9 cellular contexts compared by ENCODE assay signal in the genomic region with DNA sequence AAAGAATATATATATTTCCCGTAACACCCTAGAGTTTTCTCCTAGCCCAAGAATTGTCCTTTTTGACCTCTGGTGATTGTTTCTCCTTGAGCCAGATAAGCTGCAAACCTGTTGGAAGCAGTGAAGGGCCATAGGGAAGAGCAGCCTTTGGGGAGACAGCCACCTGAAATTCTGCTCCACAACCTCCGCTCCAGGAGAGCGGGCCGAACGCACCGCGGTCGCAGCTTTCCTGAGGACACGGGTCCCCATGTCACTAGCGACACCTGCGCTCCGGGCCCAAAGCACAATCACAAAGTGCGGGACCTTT. TPM values are rescaled to one million over a fixed set of nuclear protein-coding genes. Genes with fewer than 3 reads are reported as not detected.
DNase-seq lines count a peak whose midpoint lies in the region; ATAC-seq, FAIRE-seq and TF ChIP-seq lines count a peak whose summit lies in the region.
"Had no signal": no experiment of that assay in that cellular context is flagged by ENCODE, and none has a peak within 500 bp of the region (broad histone marks: within the 10 kb centered on the region; RNA-seq: fewer than 3 reads in every experiment).

No MANE protein-coding gene starts in this region.

- H3K9me3 ChIP-seq in CD4-positive, alpha-beta T cell (ENCODE audit: control insufficient read depth, low read length) = no peaks in the 10 kb centered on the region
- H3K9me3 ChIP-seq in neuronal stem cell (replicated peaks in 1 of 2; ENCODE audit: control insufficient read depth in 2 of 2, insufficient read depth in 1 of 2, low read depth in 1 of 2, low read length in 2 of 2) = no peaks in the 10 kb centered on the region
- H3K9me3 ChIP-seq in CD8-positive, alpha-beta memory T cell (ENCODE audit: low read length) = no peaks in the 10 kb centered on the region

- CTCF ChIA-PET in CD4-positive, alpha-beta T cell (lab: Charles Lee) = no interaction called here
- CTCF ChIA-PET in CD8-positive, alpha-beta memory T cell (lab: Charles Lee) = no interaction called here

- H2BK120ac ChIP-seq in neuronal stem cell (ENCODE audit: low read depth, low read length) = no peak overlapping the region

- no peaks in the 10 kb centered on the region for H3K36me3 ChIP-seq in neuronal stem cell (replicated peaks in 1 of 2; ENCODE audit: control insufficient read depth in 2 of 2, insufficient read depth in 2 of 2, low read length in 2 of 2)
- H3K36me3 ChIP-seq in CD8-positive, alpha-beta memory T cell (ENCODE audit: insufficient read depth, low read length) = no peaks in the 10 kb centered on the region

- H3K18ac ChIP-seq in neuronal stem cell (ENCODE audit: low read length) = peak overlapping the region; percentile 99

- no peak overlapping the region for H3K27ac ChIP-seq in CD4-positive, alpha-beta T cell (ENCODE audit: low read depth, low read length)
- no peak overlapping the region for H3K27ac ChIP-seq in neuronal stem cell (replicated peaks; ENCODE audit: low read length)
- no peak overlapping the region for H3K27ac ChIP-seq in CD8-positive, alpha-beta memory T cell (ENCODE audit: low read depth, low read length)

- TF ChIP-seq CTCF in CD4-positive, alpha-beta T cell (IDR thresholded peaks at IDR 0.05) = no peak
- TF ChIP-seq CTCF in glutamatergic neuron (IDR thresholded peaks at IDR 0.05; ENCODE audit: partially characterized antibody, unreplicated experiment) = no peak

- H2BK12ac ChIP-seq in neuronal stem cell (ENCODE audit: low read length) = no peak overlapping the region

- H4K8ac ChIP-seq in neuronal stem cell (ENCODE audit: low read depth, low read length) = no peak overlapping the region

- no peak overlapping the region for H3K14ac ChIP-seq in neuronal stem cell (ENCODE audit: low read length)

- no peak for ATAC-seq in CD4-positive, alpha-beta T cell (ENCODE audit: poor library complexity)
- ATAC-seq in HG03520 (IDR thresholded peaks at IDR 0.05; ENCODE audit: unreplicated experiment) = no peak

- peak overlapping the region; percentile 93 for H3K4me2 ChIP-seq in neuronal stem cell (ENCODE audit: insufficient read depth, low read length, poor library complexity, severe bottlenecking)

- no peak for DNase-seq in CD4-positive, alpha-beta T cell
- DNase-seq in RPMI8226 = peak; percentile 15
- no peak for DNase-seq in glutamatergic neuron
- no peak for DNase-seq in neuronal stem cell (ENCODE audit: low spot score)
- DNase-seq in CD8-positive, alpha-beta memory T cell = no peak
- DNase-seq in HTR-8/SVneo (ENCODE audit: insufficient read length, low spot score) = no peak
- DNase-seq in NCI-H1092 (lab: John Stamatoyannopoulos, UW) = no peak

- H3K36me3 Mint-ChIP-seq in CD4-positive, alpha-beta T cell (ENCODE audit: low read depth) = no peaks in the 10 kb centered on the region
- no peaks in the 10 kb centered on the region for H3K36me3 Mint-ChIP-seq in glutamatergic neuron (ENCODE audit: unreplicated experiment)
- no peaks in the 10 kb centered on the region for H3K36me3 Mint-ChIP-seq in CD8-positive, alpha-beta memory T cell

- H2BK15ac ChIP-seq in neuronal stem cell (ENCODE audit: low read length) = peak overlapping the region; percentile 88

- H3K79me1 ChIP-seq in neuronal stem cell (ENCODE audit: low read depth, low read length) = no peaks in the 10 kb centered on the region

- H2AFZ ChIP-seq in neuronal stem cell (ENCODE audit: low read length) = peak overlapping the region; percentile 99

- POLR2A ChIA-PET in CD4-positive, alpha-beta T cell (lab: Charles Lee) = no interaction called here
- POLR2A ChIA-PET in CD8-positive, alpha-beta memory T cell (lab: Charles Lee) = no interaction called here

- H2BK5ac ChIP-seq in neuronal stem cell (ENCODE audit: low read length) = no peak overlapping the region

- intact Hi-C loops in CD4-positive, alpha-beta T cell (cut with DNase I, micrococcal nuclease) = no loop called here

- H2AK5ac ChIP-seq in neuronal stem cell (ENCODE audit: low read depth, low read length) = no peak overlapping the region

- no peak overlapping the region for H3K27ac Mint-ChIP-seq in CD4-positive, alpha-beta T cell
- no peak overlapping the region for H3K27ac Mint-ChIP-seq in glutamatergic neuron (ENCODE audit: unreplicated experiment)
- no peak overlapping the region for H3K27ac Mint-ChIP-seq in CD8-positive, alpha-beta memory T cell

- peak overlapping the region; percentile 90 for H3K23ac ChIP-seq in neuronal stem cell (ENCODE audit: low read depth, low read length, poor library complexity)

- H4K91ac ChIP-seq in neuronal stem cell (ENCODE audit: low read depth, low read length, poor library complexity) = peak overlapping the region; percentile 5

- no peak overlapping the region for H3K9ac ChIP-seq in neuronal stem cell (ENCODE audit: low read depth, low read length, poor library complexity)

- H3K4me3 Mint-ChIP-seq in CD4-positive, alpha-beta T cell = peak overlapping the region; percentile 42
- H3K4me3 Mint-ChIP-seq in glutamatergic neuron (ENCODE audit: unreplicated experiment) = peak overlapping the region; percentile 50
- H3K4me3 Mint-ChIP-seq in CD8-positive, alpha-beta memory T cell = peak overlapping the region in 3 of 7 donors; percentile 13 to 45 (median 26)

- no peak for FAIRE-seq in HTR-8/SVneo (lab: Jason Lieb, UNC)

- H3K4me3 ChIP-seq in neuronal stem cell (ENCODE audit: low read length in 2 of 2) = peak overlapping the region in 1 of 2 donors; percentile 100
- H3K4me3 ChIP-seq in CD8-positive, alpha-beta memory T cell (ENCODE audit: low read length) = no peak overlapping the region

- H3K4ac ChIP-seq in neuronal stem cell (ENCODE audit: low read length) = no peak overlapping the region

- H3K27me3 ChIP-seq in CD4-positive, alpha-beta T cell (ENCODE audit: control insufficient read depth, insufficient read depth, low read length) = peaks cover 44% of the 10 kb centered on the region
- H3K27me3 ChIP-seq in neuronal stem cell (ENCODE audit: control insufficient read depth in 3 of 3, insufficient read depth in 3 of 3, low read depth in 1 of 3, low read length in 3 of 3) = peaks cover 0 to 66% (median 0%) of the 10 kb centered on the region in 3 experiments
- peaks cover 13% of the 10 kb centered on the region for H3K27me3 ChIP-seq in CD8-positive, alpha-beta memory T cell (ENCODE audit: insufficient read depth, low read length, poor library complexity, severe bottlenecking)

- no CpG with 5 or more reads among the region's 13 CpGs for WGBS in neuronal stem cell (ENCODE audit: extremely low coverage in 2 of 2, insufficient read length in 2 of 2, insufficient replicate concordance in 1 of 2), 2 donors

- peaks cover 64% of the 10 kb centered on the region for H3K27me3 Mint-ChIP-seq in CD4-positive, alpha-beta T cell
- peaks cover 9% of the 10 kb centered on the region for H3K27me3 Mint-ChIP-seq in glutamatergic neuron (ENCODE audit: unreplicated experiment)
- peaks cover 33 to 45% of the 10 kb centered on the region in 2 donors for H3K27me3 Mint-ChIP-seq in CD8-positive, alpha-beta memory T cell

- H3K4me1 Mint-ChIP-seq in CD4-positive, alpha-beta T cell (ENCODE audit: low read depth) = peaks cover 7% of the 10 kb centered on the region
- peaks cover 6% of the 10 kb centered on the region for H3K4me1 Mint-ChIP-seq in glutamatergic neuron (ENCODE audit: low read depth, unreplicated experiment)
- peaks cover 3 to 7% (median 4%) of the 10 kb centered on the region in 3 donors for H3K4me1 Mint-ChIP-seq in CD8-positive, alpha-beta memory T cell

- no peaks in the 10 kb centered on the region for H3K9me3 Mint-ChIP-seq in CD4-positive, alpha-beta T cell
- peaks cover 2% of the 10 kb centered on the region for H3K9me3 Mint-ChIP-seq in glutamatergic neuron (ENCODE audit: unreplicated experiment)
- peaks cover 0 to 9% (median 2%) of the 10 kb centered on the region in 5 donors for H3K9me3 Mint-ChIP-seq in CD8-positive, alpha-beta memory T cell

- peaks cover 0 to 4% of the 10 kb centered on the region in 2 donors for H3K4me1 ChIP-seq in neuronal stem cell (ENCODE audit: control insufficient read depth in 2 of 2, insufficient read depth in 1 of 2, low read depth in 1 of 2, low read length in 2 of 2)
- H3K4me1 ChIP-seq in CD8-positive, alpha-beta memory T cell (ENCODE audit: insufficient read depth, low read length) = no peaks in the 10 kb centered on the region

RNA-seq across cellular contexts. Expression of gene DSG2, which starts 0.6 kb away (rescaled TPM):
- total RNA-seq in CD4-positive, alpha-beta T cell = under 1 TPM; 0.11 to 0.14 TPM
- 8.2 TPM for total RNA-seq in glutamatergic neuron (ENCODE audit: unreplicated experiment)
- 26.8 TPM for polyA plus RNA-seq in neuronal stem cell (2013, experiment 1 of 2)
- 26.8 TPM for polyA plus RNA-seq in neuronal stem cell (2013, experiment 2 of 2)
- total RNA-seq in CD8-positive, alpha-beta memory T cell = under 1 TPM; 0.07 to 0.09 TPM
- 0.03 TPM for polyA plus RNA-seq in CD8-positive, alpha-beta memory T cell

RNA-seq across cellular contexts. Expression of gene DSG3, which starts 49.8 kb away (rescaled TPM):
- total RNA-seq in CD4-positive, alpha-beta T cell = not detected
- total RNA-seq in glutamatergic neuron (ENCODE audit: unreplicated experiment) = not detected
- not detected for polyA plus RNA-seq in neuronal stem cell (2013, experiment 1 of 2)
- polyA plus RNA-seq in neuronal stem cell (2013, experiment 2 of 2) = not detected
- total RNA-seq in CD8-positive, alpha-beta memory T cell = not detected
- polyA plus RNA-seq in CD8-positive, alpha-beta memory T cell = not detected
- total RNA-seq: T-helper 2 cell treated with Interferon-gamma antibody and Interleukin-4, amounts not matched to agents 100 ng/mL and 5 ng/mL, for 36 hours had no signal
